1 cellular context compared by ENCODE assay signal in the genomic region with DNA sequence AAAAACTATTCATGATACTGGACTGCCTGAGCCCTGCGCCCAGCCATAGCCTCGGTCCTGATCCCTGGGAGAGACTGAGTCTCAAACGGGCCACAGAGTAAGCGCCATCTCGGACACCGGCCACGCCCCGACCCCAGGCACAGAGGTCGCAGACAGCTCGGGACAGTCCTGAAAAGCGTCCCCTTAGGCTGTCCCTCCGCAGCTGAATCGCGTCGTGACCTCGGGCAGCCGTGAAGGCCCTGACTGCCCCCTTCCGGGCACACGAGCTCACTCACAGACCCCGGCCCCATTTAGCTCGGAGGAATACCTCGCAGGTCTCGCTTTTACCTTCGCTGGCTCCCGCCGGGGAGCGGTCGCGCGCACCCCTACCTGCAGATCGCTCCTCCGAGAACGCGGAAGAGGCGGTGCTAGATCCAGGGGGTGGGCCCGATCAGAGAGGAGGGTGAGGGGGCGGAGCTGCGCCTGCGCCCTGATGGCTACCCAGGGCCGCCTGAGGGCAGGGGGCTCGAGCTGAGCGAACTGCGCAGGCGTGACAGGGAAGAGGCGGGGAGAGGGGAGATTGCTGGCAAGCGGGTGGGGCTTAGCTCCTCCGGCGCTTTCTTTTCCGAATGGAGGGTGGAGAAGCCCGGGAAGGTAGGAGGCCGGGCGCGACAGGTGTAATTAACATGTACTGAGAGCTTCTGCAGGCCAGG.
TF ChIP-seq lines count a peak whose summit lies in the region.

A gene (minus strand): TSS at position 411 of the 692 bp plus-strand sequence. CDS start 20,941 bp downstream, outside the sequence.

TF ChIP-seq in HepG2, 621 proteins besides CTCF, POLR2A, EP300 and RAD21 (continued from another document and continues in another):
- TF ChIP-seq ZSCAN9 (CRISPR knock-in tag; IDR thresholded peaks at IDR 0.05; ENCODE audit: borderline replicate concordance) (no peak), U2AF2 (IDR thresholded peaks at IDR 0.05; ENCODE audit: low read depth, low read length) (no peak), ZNF557 (CRISPR knock-in tag; IDR thresholded peaks at IDR 0.05) (no peak), MAZ (IDR thresholded peaks at IDR 0.05; ENCODE audit: borderline replicate concordance, low read depth, low read length) (peak; percentile 71; the same call in 1 of the 2 replicates), MAZ (CRISPR knock-in tag; IDR thresholded peaks at IDR 0.05; ENCODE audit: low read depth) (peak; percentile 53; the same call in 1 of the 2 replicates), EHMT2 (IDR thresholded peaks at IDR 0.05; ENCODE audit: borderline replicate concordance, low read depth, low read length) (no peak), THYN1 (CRISPR knock-in tag; IDR thresholded peaks at IDR 0.05; ENCODE audit: borderline replicate concordance, low read depth) (no peak), MAFF (IDR thresholded peaks at IDR 0.05; ENCODE audit: low read depth, low read length) (no peak), FOXJ3 (CRISPR knock-in tag; IDR thresholded peaks at IDR 0.05; ENCODE audit: borderline replicate concordance) (no peak), GABPB1 (CRISPR knock-in tag; IDR thresholded peaks at IDR 0.05) (peak; percentile 83), ZNF709 (CRISPR knock-in tag; IDR thresholded peaks at IDR 0.05) (no peak), ZNF816 (CRISPR knock-in tag; IDR thresholded peaks at IDR 0.05; ENCODE audit: borderline replicate concordance) (no peak), SNRNP70 (IDR thresholded peaks at IDR 0.05; ENCODE audit: low read depth, low read length) (no peak), TRIM24 (CRISPR knock-in tag; IDR thresholded peaks at IDR 0.05) (no peak), TBX3 (IDR thresholded peaks at IDR 0.05; ENCODE audit: borderline replicate concordance) (no peak), PPARG (CRISPR knock-in tag; conservative IDR thresholded peaks at IDR 0.05) (0 out of 2 replicates have a peak, but pooled peaks have one; percentile 43), ZFP37 (CRISPR knock-in tag; IDR thresholded peaks at IDR 0.05; ENCODE audit: borderline replicate concordance) (no peak), SIX1 (CRISPR knock-in tag; IDR thresholded peaks at IDR 0.05; ENCODE audit: borderline replicate concordance) (no peak), TEAD3 (CRISPR knock-in tag; optimal IDR thresholded peaks at IDR 0.05; ENCODE audit: borderline replicate concordance) (peak; percentile 88), SOX13 (IDR thresholded peaks at IDR 0.05) (no peak), SOX13 (CRISPR knock-in tag; conservative IDR thresholded peaks at IDR 0.05 in 1 of 2, IDR thresholded peaks at IDR 0.05 in 1 of 2) (no peak), THAP11 (CRISPR knock-in tag; IDR thresholded peaks at IDR 0.05) (peak; percentile 61), ETV6 (CRISPR knock-in tag; conservative IDR thresholded peaks at IDR 0.05) (no peak)
- TF ChIP-seq, protein P1, sequence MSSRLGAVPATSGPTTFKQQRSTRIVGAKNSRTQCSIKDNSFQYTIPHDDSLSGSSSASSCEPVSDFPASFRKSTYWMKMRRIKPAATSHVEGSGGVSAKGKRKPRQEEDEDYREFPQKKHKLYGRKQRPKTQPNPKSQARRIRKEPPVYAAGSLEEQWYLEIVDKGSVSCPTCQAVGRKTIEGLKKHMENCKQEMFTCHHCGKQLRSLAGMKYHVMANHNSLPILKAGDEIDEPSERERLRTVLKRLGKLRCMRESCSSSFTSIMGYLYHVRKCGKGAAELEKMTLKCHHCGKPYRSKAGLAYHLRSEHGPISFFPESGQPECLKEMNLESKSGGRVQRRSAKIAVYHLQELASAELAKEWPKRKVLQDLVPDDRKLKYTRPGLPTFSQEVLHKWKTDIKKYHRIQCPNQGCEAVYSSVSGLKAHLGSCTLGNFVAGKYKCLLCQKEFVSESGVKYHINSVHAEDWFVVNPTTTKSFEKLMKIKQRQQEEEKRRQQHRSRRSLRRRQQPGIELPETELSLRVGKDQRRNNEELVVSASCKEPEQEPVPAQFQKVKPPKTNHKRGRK (CRISPR knock-in tag; IDR thresholded peaks at IDR 0.05) = no peak
- TF ChIP-seq, protein P2, sequence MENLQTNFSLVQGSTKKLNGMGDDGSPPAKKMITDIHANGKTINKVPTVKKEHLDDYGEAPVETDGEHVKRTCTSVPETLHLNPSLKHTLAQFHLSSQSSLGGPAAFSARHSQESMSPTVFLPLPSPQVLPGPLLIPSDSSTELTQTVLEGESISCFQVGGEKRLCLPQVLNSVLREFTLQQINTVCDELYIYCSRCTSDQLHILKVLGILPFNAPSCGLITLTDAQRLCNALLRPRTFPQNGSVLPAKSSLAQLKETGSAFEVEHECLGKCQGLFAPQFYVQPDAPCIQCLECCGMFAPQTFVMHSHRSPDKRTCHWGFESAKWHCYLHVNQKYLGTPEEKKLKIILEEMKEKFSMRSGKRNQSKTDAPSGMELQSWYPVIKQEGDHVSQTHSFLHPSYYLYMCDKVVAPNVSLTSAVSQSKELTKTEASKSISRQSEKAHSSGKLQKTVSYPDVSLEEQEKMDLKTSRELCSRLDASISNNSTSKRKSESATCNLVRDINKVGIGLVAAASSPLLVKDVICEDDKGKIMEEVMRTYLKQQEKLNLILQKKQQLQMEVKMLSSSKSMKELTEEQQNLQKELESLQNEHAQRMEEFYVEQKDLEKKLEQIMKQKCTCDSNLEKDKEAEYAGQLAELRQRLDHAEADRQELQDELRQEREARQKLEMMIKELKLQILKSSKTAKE (CRISPR knock-in tag; IDR thresholded peaks at IDR 0.05; ENCODE audit: borderline replicate concordance) = no peak
- TF ChIP-seq, protein P3, sequence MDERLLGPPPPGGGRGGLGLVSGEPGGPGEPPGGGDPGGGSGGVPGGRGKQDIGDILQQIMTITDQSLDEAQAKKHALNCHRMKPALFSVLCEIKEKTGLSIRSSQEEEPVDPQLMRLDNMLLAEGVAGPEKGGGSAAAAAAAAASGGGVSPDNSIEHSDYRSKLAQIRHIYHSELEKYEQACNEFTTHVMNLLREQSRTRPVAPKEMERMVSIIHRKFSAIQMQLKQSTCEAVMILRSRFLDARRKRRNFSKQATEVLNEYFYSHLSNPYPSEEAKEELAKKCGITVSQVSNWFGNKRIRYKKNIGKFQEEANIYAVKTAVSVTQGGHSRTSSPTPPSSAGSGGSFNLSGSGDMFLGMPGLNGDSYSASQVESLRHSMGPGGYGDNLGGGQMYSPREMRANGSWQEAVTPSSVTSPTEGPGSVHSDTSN (CRISPR knock-in tag; IDR thresholded peaks at IDR 0.05) = no peak
- TF ChIP-seq, protein P4, sequence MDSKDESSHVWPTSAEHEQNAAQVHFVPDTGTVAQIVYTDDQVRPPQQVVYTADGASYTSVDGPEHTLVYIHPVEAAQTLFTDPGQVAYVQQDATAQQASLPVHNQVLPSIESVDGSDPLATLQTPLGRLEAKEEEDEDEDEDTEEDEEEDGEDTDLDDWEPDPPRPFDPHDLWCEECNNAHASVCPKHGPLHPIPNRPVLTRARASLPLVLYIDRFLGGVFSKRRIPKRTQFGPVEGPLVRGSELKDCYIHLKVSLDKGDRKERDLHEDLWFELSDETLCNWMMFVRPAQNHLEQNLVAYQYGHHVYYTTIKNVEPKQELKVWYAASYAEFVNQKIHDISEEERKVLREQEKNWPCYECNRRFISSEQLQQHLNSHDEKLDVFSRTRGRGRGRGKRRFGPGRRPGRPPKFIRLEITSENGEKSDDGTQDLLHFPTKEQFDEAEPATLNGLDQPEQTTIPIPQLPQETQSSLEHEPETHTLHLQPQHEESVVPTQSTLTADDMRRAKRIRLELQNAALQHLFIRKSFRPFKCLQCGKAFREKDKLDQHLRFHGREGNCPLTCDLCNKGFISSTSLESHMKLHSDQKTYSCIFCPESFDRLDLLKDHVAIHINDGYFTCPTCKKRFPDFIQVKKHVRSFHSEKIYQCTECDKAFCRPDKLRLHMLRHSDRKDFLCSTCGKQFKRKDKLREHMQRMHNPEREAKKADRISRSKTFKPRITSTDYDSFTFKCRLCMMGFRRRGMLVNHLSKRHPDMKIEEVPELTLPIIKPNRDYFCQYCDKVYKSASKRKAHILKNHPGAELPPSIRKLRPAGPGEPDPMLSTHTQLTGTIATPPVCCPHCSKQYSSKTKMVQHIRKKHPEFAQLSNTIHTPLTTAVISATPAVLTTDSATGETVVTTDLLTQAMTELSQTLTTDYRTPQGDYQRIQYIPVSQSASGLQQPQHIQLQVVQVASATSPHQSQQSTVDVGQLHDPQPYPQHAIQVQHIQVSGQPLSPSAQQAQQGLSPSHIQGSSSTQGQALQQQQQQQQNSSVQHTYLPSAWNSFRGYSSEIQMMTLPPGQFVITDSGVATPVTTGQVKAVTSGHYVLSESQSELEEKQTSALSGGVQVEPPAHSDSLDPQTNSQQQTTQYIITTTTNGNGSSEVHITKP (CRISPR knock-in tag; IDR thresholded peaks at IDR 0.05; ENCODE audit: low read depth) = peak; percentile 75
- TF ChIP-seq, protein P5, sequence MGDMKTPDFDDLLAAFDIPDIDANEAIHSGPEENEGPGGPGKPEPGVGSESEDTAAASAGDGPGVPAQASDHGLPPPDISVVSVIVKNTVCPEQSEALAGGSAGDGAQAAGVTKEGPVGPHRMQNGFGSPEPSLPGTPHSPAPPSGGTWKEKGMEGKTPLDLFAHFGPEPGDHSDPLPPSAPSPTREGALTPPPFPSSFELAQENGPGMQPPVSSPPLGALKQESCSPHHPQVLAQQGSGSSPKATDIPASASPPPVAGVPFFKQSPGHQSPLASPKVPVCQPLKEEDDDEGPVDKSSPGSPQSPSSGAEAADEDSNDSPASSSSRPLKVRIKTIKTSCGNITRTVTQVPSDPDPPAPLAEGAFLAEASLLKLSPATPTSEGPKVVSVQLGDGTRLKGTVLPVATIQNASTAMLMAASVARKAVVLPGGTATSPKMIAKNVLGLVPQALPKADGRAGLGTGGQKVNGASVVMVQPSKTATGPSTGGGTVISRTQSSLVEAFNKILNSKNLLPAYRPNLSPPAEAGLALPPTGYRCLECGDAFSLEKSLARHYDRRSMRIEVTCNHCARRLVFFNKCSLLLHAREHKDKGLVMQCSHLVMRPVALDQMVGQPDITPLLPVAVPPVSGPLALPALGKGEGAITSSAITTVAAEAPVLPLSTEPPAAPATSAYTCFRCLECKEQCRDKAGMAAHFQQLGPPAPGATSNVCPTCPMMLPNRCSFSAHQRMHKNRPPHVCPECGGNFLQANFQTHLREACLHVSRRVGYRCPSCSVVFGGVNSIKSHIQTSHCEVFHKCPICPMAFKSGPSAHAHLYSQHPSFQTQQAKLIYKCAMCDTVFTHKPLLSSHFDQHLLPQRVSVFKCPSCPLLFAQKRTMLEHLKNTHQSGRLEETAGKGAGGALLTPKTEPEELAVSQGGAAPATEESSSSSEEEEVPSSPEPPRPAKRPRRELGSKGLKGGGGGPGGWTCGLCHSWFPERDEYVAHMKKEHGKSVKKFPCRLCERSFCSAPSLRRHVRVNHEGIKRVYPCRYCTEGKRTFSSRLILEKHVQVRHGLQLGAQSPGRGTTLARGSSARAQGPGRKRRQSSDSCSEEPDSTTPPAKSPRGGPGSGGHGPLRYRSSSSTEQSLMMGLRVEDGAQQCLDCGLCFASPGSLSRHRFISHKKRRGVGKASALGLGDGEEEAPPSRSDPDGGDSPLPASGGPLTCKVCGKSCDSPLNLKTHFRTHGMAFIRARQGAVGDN (CRISPR knock-in tag; IDR thresholded peaks at IDR 0.05) = peak; percentile 85
- TF ChIP-seq, protein P6, sequence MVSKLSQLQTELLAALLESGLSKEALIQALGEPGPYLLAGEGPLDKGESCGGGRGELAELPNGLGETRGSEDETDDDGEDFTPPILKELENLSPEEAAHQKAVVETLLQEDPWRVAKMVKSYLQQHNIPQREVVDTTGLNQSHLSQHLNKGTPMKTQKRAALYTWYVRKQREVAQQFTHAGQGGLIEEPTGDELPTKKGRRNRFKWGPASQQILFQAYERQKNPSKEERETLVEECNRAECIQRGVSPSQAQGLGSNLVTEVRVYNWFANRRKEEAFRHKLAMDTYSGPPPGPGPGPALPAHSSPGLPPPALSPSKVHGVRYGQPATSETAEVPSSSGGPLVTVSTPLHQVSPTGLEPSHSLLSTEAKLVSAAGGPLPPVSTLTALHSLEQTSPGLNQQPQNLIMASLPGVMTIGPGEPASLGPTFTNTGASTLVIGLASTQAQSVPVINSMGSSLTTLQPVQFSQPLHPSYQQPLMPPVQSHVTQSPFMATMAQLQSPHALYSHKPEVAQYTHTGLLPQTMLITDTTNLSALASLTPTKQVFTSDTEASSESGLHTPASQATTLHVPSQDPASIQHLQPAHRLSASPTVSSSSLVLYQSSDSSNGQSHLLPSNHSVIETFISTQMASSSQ (IDR thresholded peaks at IDR 0.05; ENCODE audit: low read depth) = no peak
- TF ChIP-seq, protein P6 (CRISPR knock-in tag; IDR thresholded peaks at IDR 0.05; ENCODE audit: borderline replicate concordance) = no peak
- TF ChIP-seq, protein P7, sequence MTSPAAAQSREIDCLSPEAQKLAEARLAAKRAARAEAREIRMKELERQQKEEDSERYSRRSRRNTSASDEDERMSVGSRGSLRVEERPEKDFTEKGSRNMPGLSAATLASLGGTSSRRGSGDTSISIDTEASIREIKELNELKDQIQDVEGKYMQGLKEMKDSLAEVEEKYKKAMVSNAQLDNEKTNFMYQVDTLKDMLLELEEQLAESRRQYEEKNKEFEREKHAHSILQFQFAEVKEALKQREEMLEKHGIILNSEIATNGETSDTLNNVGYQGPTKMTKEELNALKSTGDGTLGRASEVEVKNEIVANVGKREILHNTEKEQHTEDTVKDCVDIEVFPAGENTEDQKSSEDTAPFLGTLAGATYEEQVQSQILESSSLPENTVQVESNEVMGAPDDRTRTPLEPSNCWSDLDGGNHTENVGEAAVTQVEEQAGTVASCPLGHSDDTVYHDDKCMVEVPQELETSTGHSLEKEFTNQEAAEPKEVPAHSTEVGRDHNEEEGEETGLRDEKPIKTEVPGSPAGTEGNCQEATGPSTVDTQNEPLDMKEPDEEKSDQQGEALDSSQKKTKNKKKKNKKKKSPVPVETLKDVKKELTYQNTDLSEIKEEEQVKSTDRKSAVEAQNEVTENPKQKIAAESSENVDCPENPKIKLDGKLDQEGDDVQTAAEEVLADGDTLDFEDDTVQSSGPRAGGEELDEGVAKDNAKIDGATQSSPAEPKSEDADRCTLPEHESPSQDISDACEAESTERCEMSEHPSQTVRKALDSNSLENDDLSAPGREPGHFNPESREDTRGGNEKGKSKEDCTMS (CRISPR knock-in tag; conservative IDR thresholded peaks at IDR 0.05) = no peak
- TF ChIP-seq, protein P8, sequence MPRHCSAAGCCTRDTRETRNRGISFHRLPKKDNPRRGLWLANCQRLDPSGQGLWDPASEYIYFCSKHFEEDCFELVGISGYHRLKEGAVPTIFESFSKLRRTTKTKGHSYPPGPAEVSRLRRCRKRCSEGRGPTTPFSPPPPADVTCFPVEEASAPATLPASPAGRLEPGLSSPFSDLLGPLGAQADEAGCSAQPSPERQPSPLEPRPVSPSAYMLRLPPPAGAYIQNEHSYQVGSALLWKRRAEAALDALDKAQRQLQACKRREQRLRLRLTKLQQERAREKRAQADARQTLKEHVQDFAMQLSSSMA (CRISPR knock-in tag; IDR thresholded peaks at IDR 0.05) = peak; percentile 74; the same call in 1 of the 2 replicates
